12 cellular contexts compared by ENCODE assay signal in genomic region chr10:72736176-72736795, GRCh38. TPM values are rescaled to one million over a fixed set of nuclear protein-coding genes. Genes with fewer than 3 reads are reported as not detected.
DNase-seq lines count a peak whose midpoint lies in the region; ATAC-seq and TF ChIP-seq lines count a peak whose summit lies in the region.
"Had no signal": no experiment of that assay in that cellular context is flagged by ENCODE, and none has a peak within 500 bp of the region (broad histone marks: within the 10 kb centered on the region; RNA-seq: fewer than 3 reads in every experiment).

No MANE protein-coding gene starts in this region.

- peaks cover 16% of the 10 kb centered on the region for H3K4me1 Mint-ChIP-seq in glutamatergic neuron (ENCODE audit: low read depth, unreplicated experiment)

- no peaks in the 10 kb centered on the region for H3K9me3 Mint-ChIP-seq in glutamatergic neuron (ENCODE audit: unreplicated experiment)
- H3K9me3 Mint-ChIP-seq: natural killer cell treated with Interleukin-12 subunit alpha and Interleukin-12 subunit beta and Interleukin-15 and Interleukin-18, amount 100 ng/mL, for 72 hours had no signal

- ATAC-seq in HG02571 (IDR thresholded peaks at IDR 0.05; ENCODE audit: unreplicated experiment) (no peak), HG03095 (IDR thresholded peaks at IDR 0.05; ENCODE audit: unreplicated experiment) (no peak), GM21717 (IDR thresholded peaks at IDR 0.05; ENCODE audit: unreplicated experiment) (no peak)
- ATAC-seq: natural killer cell treated with Interleukin-12 subunit alpha and Interleukin-12 subunit beta and Interleukin-15 and Interleukin-18, amount 100 ng/mL, for 72 hours had no signal

- peaks cover 33 to 37% (median 34%) of the 10 kb centered on the region in 3 donors for H3K4me1 ChIP-seq in skeletal muscle tissue (ENCODE audit: control insufficient read depth in 3 of 3, insufficient read depth in 3 of 3, low read length in 3 of 3)

- no peaks in the 10 kb centered on the region for H3K36me3 Mint-ChIP-seq in glutamatergic neuron (ENCODE audit: unreplicated experiment)
- H3K36me3 Mint-ChIP-seq: natural killer cell treated with Interleukin-12 subunit alpha and Interleukin-12 subunit beta and Interleukin-15 and Interleukin-18, amount 100 ng/mL, for 72 hours had no signal

- H3K27ac Mint-ChIP-seq in glutamatergic neuron (ENCODE audit: unreplicated experiment) = peak overlapping the region; percentile 82
- H3K27ac Mint-ChIP-seq: natural killer cell treated with Interleukin-12 subunit alpha and Interleukin-12 subunit beta and Interleukin-15 and Interleukin-18, amount 100 ng/mL, for 72 hours had no signal

- no peaks in the 10 kb centered on the region for H3K27me3 Mint-ChIP-seq in glutamatergic neuron (ENCODE audit: unreplicated experiment)
- H3K27me3 Mint-ChIP-seq: natural killer cell treated with Interleukin-12 subunit alpha and Interleukin-12 subunit beta and Interleukin-15 and Interleukin-18, amount 100 ng/mL, for 72 hours had no signal

- H3K27ac ChIP-seq in RWPE1 (no peak overlapping the region), skeletal muscle tissue (ENCODE audit: low read depth, low read length) (peak overlapping the region; percentile 77)
- H3K27ac ChIP-seq: SK-N-MC had no signal

- H3K9me3 ChIP-seq in skeletal muscle tissue (ENCODE audit: control insufficient read depth in 3 of 3, low read length in 3 of 3) = no peaks in the 10 kb centered on the region

- H3K4me3 Mint-ChIP-seq in glutamatergic neuron (ENCODE audit: unreplicated experiment) = no peak overlapping the region
- H3K4me3 Mint-ChIP-seq: natural killer cell treated with Interleukin-12 subunit alpha and Interleukin-12 subunit beta and Interleukin-15 and Interleukin-18, amount 100 ng/mL, for 72 hours had no signal

- DNase-seq in GM04504 (ENCODE audit: low read depth) = peak; percentile 66
- peak; percentile 38 for DNase-seq in RWPE1 (ENCODE audit: low spot score)
- DNase-seq in glutamatergic neuron = no peak
- DNase-seq in NCI-H187 treated with DMSO at 0.1 percent for 48 hours (lab: John Stamatoyannopoulos, UW) = no peak
- DNase-seq: activated naive CD4-positive, alpha-beta T cell treated with anti-CD3 and anti-CD28 coated beads, Interleukin-2, amount 50 U/mL, for 16 hours; substantia nigra had no signal

- TF ChIP-seq CTCF in RWPE1 (conservative IDR thresholded peaks at IDR 0.05; ENCODE audit: low read depth) = no peak
- TF ChIP-seq CTCF in glutamatergic neuron (IDR thresholded peaks at IDR 0.05; ENCODE audit: partially characterized antibody, unreplicated experiment) = no peak

- CTCF ChIA-PET in RWPE1 (lab: Yijun Ruan, JAX) = interaction anchor here (0.6 kb wide), 1 partner anchor 348 kb away, joined by 3 read pairs; no protein-coding TSS in a partner anchor

- H3K36me3 ChIP-seq in skeletal muscle tissue (ENCODE audit: control insufficient read depth in 3 of 3, insufficient read depth in 3 of 3, low read length in 3 of 3) = no peaks in the 10 kb centered on the region

- H3K4me3 ChIP-seq in skeletal muscle tissue (ENCODE audit: low read length in 3 of 3) = no peak overlapping the region
- H3K4me3 ChIP-seq: SK-N-MC had no signal

- POLR2A ChIA-PET in RWPE1 (lab: Yijun Ruan, JAX; ENCODE audit: low non-redundant PET) = no interaction called here

- no peaks in the 10 kb centered on the region for H3K27me3 ChIP-seq in skeletal muscle tissue (ENCODE audit: control insufficient read depth in 3 of 3, insufficient read depth in 3 of 3, low read length in 3 of 3)

- H3K9ac ChIP-seq in skeletal muscle tissue (ENCODE audit: low read depth in 1 of 3, low read length in 3 of 3) = peak overlapping the region in 1 of 3 donors; percentile 52

RNA-seq across cellular contexts. Expression of gene MCU, which starts 44.3 kb away (rescaled TPM):
- total RNA-seq in glutamatergic neuron (ENCODE audit: unreplicated experiment) (15.2 TPM), skeletal muscle tissue (95.0 TPM)

Comparison
In these comparisons a context has a peak if more than half of its experiments do, and no peak if none do; other contexts are left out.
1. DNase-seq: peak in GM04504 (single experiment) and RWPE1 (single experiment); none in glutamatergic neuron (single experiment) and NCI-H187 treated with DMSO at 0.1 percent for 48 hours (single experiment).